ENCODE assay signal across 8 cellular contexts in genomic region chr10:94546058-94546595, GRCh38. TPM values are rescaled to one million over a fixed set of nuclear protein-coding genes. Genes with fewer than 3 reads are reported as not detected.
DNase-seq lines count a peak whose midpoint lies in the region; ATAC-seq, FAIRE-seq and TF ChIP-seq lines count a peak whose summit lies in the region.

No MANE protein-coding gene starts in this region.

- H3K36me3 ChIP-seq in KOPT-K1 (ENCODE audit: insufficient read depth, low read length) (peaks cover 43% of the 10 kb centered on the region), pancreas (no peaks in the 10 kb centered on the region)

- WGBS in pancreas, 2 donors = 1% methylated on average over 21 of the region's 21 CpGs

- intact Hi-C loops in pancreas (cut with DNase I) = no loop called here

- H3K4me1 ChIP-seq in pancreas = peaks cover 3 to 8% (median 4%) of the 10 kb centered on the region in 3 donors

- H3K4me3 ChIP-seq in pancreas = peak overlapping the region; percentile 60 to 95 (median 74)

- FAIRE-seq in pancreas (lab: Jason Lieb, UNC) = no peak

- in situ Hi-C loops in G401 (cut with HindIII; ENCODE audit: low sequenced_read_pairs) = no loop called here

- ATAC-seq in GM21447 (IDR thresholded peaks at IDR 0.05; ENCODE audit: unreplicated experiment) (peak; percentile 12), pancreas (peak in 3 of 4 donors; percentile 40 to 49 (median 41))

- peak; percentile 56 for DNase-seq in G401 (ENCODE audit: low spot score)
- DNase-seq in activated T-cell treated with anti-CD3 and anti-CD28 coated beads, Interleukin-2, amount 50 U/mL, for 1 hour = peak; percentile 20
- peak; percentile 37 for DNase-seq in glomerular visceral epithelial cell (ENCODE audit: extremely low spot score)
- DNase-seq in pancreas = no peak
- DNase-seq in T1000 (lab: John Stamatoyannopoulos, UW) = no peak
- DNase-seq in activated CD4-positive, CD25-positive, alpha-beta regulatory T cell treated with anti-CD3 and anti-CD28 coated beads, Interleukin-2, amount 50 U/mL, for 72 hours = no peak

- H3K27ac ChIP-seq in KOPT-K1 (ENCODE audit: low read depth, low read length, poor library complexity, severe bottlenecking) (peak overlapping the region; percentile 95), pancreas (no peak overlapping the region)

- no peak for TF ChIP-seq CTCF in pancreas (IDR thresholded peaks at IDR 0.05)

- no peaks in the 10 kb centered on the region for H3K27me3 ChIP-seq in pancreas

- no peaks in the 10 kb centered on the region for H3K9me3 ChIP-seq in KOPT-K1 (ENCODE audit: insufficient read depth, low read length, poor library complexity, severe bottlenecking)
- no peaks in the 10 kb centered on the region for H3K9me3 ChIP-seq in pancreas

RNA-seq across cellular contexts. Expression of gene HELLS, which starts 0.5 kb away (rescaled TPM):
- 51.8 and 83.2 TPM in 2 replicates for total RNA-seq in G401 (2014; rRNA removed; shearing (Covaris generic))
- total RNA-seq in pancreas = 1 to 10 TPM; 1.1 to 4.2 (median 3.0) TPM
- 1 to 10 TPM; 1.3 to 1.9 TPM for polyA plus RNA-seq in pancreas

Comparison
In these comparisons a context has a peak if more than half of its experiments do, and no peak if none do; other contexts are left out.
1. DNase-seq: peak in G401 (single experiment), activated T-cell treated with anti-CD3 and anti-CD28 coated beads, Interleukin-2, amount 50 U/mL, for 1 hour (single experiment) and glomerular visceral epithelial cell (single experiment); none in pancreas (0 of 6), T1000 (single experiment) and activated CD4-positive, CD25-positive, alpha-beta regulatory T cell treated with anti-CD3 and anti-CD28 coated beads, Interleukin-2, amount 50 U/mL, for 72 hours (single experiment).
2. RNA of gene HELLS, which starts 0.5 kb away (total RNA-seq): 51.8 to 83.2 TPM in G401; 1.1 to 4.2 TPM in pancreas; every median in the first group is over 10 times any median in the second.